ENCODE assay signal across 10 cellular contexts in genomic region chr10:101063548-101064414, GRCh38. TPM values are rescaled to one million over a fixed set of nuclear protein-coding genes. Genes with fewer than 3 reads are reported as not detected.
A peak's percentile ranks its signal among the peaks of the same experiment; 100 is the strongest.
DNase-seq lines count a peak whose midpoint lies in the region; ATAC-seq, FAIRE-seq and TF ChIP-seq lines count a peak whose summit lies in the region.
"Had no signal": no experiment of that assay in that cellular context is flagged by ENCODE, and none has a peak within 500 bp of the region (broad histone marks: within the 10 kb centered on the region; RNA-seq: fewer than 3 reads in every experiment).

No MANE protein-coding gene starts in this region.

- H3K27ac ChIP-seq in endothelial cell of umbilical vein (ENCODE audit: insufficient read depth, low read depth, low read length) (no peak overlapping the region), spleen (peak overlapping the region in 6 of 8 donors; percentile 9 to 98 (median 94)), ascending aorta (peak overlapping the region in 1 of 2 donors; percentile 98)

- peaks cover 54% of the 10 kb centered on the region for H3K4me1 ChIP-seq in endothelial cell of umbilical vein (ENCODE audit: control insufficient read depth, extremely low read depth, insufficient read depth, low read length)
- peaks cover 32 to 91% (median 78%) of the 10 kb centered on the region in 6 donors for H3K4me1 ChIP-seq in spleen
- H3K4me1 ChIP-seq in ascending aorta, result peaks cover 15 to 50% of the 10 kb centered on the region in 2 donors

- H2AFZ ChIP-seq in endothelial cell of umbilical vein (ENCODE audit: low read depth, low read length), result no peak overlapping the region

- POLR2A ChIA-PET in endothelial cell of umbilical vein (lab: Charles Lee), result no interaction called here

- CTCF ChIA-PET in endothelial cell of umbilical vein (lab: Charles Lee), result interaction anchor here (1.1 to 13.1 kb wide), 6 partner anchors 14 to 78 kb away, joined by 3 to 290 read pairs (median 12); no protein-coding TSS in a partner anchor

- no peaks in the 10 kb centered on the region for H3K79me2 ChIP-seq in endothelial cell of umbilical vein (ENCODE audit: control insufficient read depth, insufficient read depth, low read length)

- H3K36me3 ChIP-seq in endothelial cell of umbilical vein (ENCODE audit: control insufficient read depth in 2 of 2, extremely low read depth in 1 of 2, insufficient read depth in 2 of 2, low read length in 2 of 2) (no peaks in the 10 kb centered on the region), spleen (no peaks in the 10 kb centered on the region), ascending aorta (no peaks in the 10 kb centered on the region)
- H3K36me3 ChIP-seq: upper lobe of left lung had no signal

- no peak overlapping the region for H3K4me2 ChIP-seq in endothelial cell of umbilical vein (ENCODE audit: insufficient read depth, low read length)

- H3K4me3 ChIP-seq in NB4 (ENCODE audit: low read depth, low read length) (peak overlapping the region; percentile 97), endothelial cell of umbilical vein (replicated peaks in 1 of 3; ENCODE audit: insufficient read depth in 1 of 3, low read depth in 1 of 3, low read length in 3 of 3) (no peak overlapping the region), spleen (peak overlapping the region in 7 of 8 donors; percentile 57 to 87 (median 76)), ascending aorta (peak overlapping the region in 1 of 2 donors; percentile 79)

- intact Hi-C loops in endothelial cell of umbilical vein (cut with micrococcal nuclease) (no loop called here), spleen (cut with DNase I; ENCODE audit: low total_unique reads) (no loop called here), ascending aorta (cut with DNase I) (loop anchor here (5.0 to 10.0 kb wide), 3 partner anchors 151 to 991 kb away; partner anchors contain the start of genes ARMH3 and SLF2)

- TF ChIP-seq POLR2A in NB4 (IDR thresholded peaks at IDR 0.05; ENCODE audit: extremely low read depth, insufficient read length), result no peak
- TF ChIP-seq POLR2A in endothelial cell of umbilical vein (IDR thresholded peaks at IDR 0.05; ENCODE audit: low read depth, low read length), result no peak
- no peak for TF ChIP-seq POLR2A in spleen (IDR thresholded peaks at IDR 0.05)

- 19 to 35% (median 24%) methylated on average over 13 to 15 of the region's 15 CpGs for WGBS in spleen, 5 donors

- H3K27me3 ChIP-seq in endothelial cell of umbilical vein (ENCODE audit: control insufficient read depth in 2 of 2, insufficient read depth in 2 of 2, low read length in 2 of 2), result no peaks in the 10 kb centered on the region
- peaks cover 0 to 68% (median 33%) of the 10 kb centered on the region in 7 donors for H3K27me3 ChIP-seq in spleen (replicated peaks in 1 of 7)
- no peaks in the 10 kb centered on the region for H3K27me3 ChIP-seq in ascending aorta

- H4K20me1 ChIP-seq in endothelial cell of umbilical vein (replicated peaks; ENCODE audit: control insufficient read depth, extremely low read depth, insufficient read depth, low read length), result no peaks in the 10 kb centered on the region

- TF ChIP-seq CTCF in NB4 (IDR thresholded peaks at IDR 0.05; ENCODE audit: low read depth, low read length) (no peak), endothelial cell of umbilical vein (IDR thresholded peaks at IDR 0.05; ENCODE audit: extremely low read depth in 1 of 2, insufficient read depth in 1 of 2, low read depth in 1 of 2, low read length in 2 of 2) (no peak), spleen (IDR thresholded peaks at IDR 0.05 in 8 of 11, conservative IDR thresholded peaks at IDR 0.05 in 3 of 11) (no peak), ascending aorta (IDR thresholded peaks at IDR 0.05) (no peak)

- dilution Hi-C loops in endothelial cell of umbilical vein (cut with MboI; ENCODE audit: extremely low pct_ligation_motif_present, low sequenced_read_pairs), result no loop called here

- H3K9ac ChIP-seq in endothelial cell of umbilical vein (replicated peaks; ENCODE audit: extremely low read depth, insufficient read depth, low read length), result no peak overlapping the region

- H3K9me3 ChIP-seq in endothelial cell of umbilical vein (replicated peaks; ENCODE audit: control insufficient read depth, insufficient read depth, low read length) (no peaks in the 10 kb centered on the region), spleen (no peaks in the 10 kb centered on the region), ascending aorta (no peaks in the 10 kb centered on the region)
- H3K9me3 ChIP-seq: upper lobe of left lung had no signal

- DNase-seq in NCI-H82 (lab: John Stamatoyannopoulos, UW), result peak; percentile 72
- no peak for DNase-seq in NCI-H82 treated with DMSO at 0.1 percent for 48 hours (lab: John Stamatoyannopoulos, UW; ENCODE audit: unreplicated experiment)
- DNase-seq in NB4 (ENCODE audit: low read depth), result peak; percentile 91
- DNase-seq in endothelial cell of umbilical vein (ENCODE audit: low read depth, low spot score), result peak; percentile 20
- DNase-seq in spleen, result no peak
- DNase-seq in ascending aorta (ENCODE audit: low spot score in 2 of 2), result no peak
- DNase-seq: NCI-H524 had no signal

- no peaks in the 10 kb centered on the region for H3K9me1 ChIP-seq in endothelial cell of umbilical vein (replicated peaks; ENCODE audit: control insufficient read depth, extremely low read depth, insufficient read depth, low read length)

- ATAC-seq in HG03571 (IDR thresholded peaks at IDR 0.05; ENCODE audit: unreplicated experiment), result no peak
- ATAC-seq in HG03432 (IDR thresholded peaks at IDR 0.05; ENCODE audit: unreplicated experiment), result no peak

- no TSS peak for BruUV-seq in endothelial cell of umbilical vein (replicated peaks; lab: Mats Ljungman, UMichigan)

- FAIRE-seq in endothelial cell of umbilical vein (lab: Jason Lieb, UNC), result no peak

TF ChIP-seq in endothelial cell of umbilical vein, 7 proteins besides CTCF, POLR2A, EP300 and RAD21:
- TF ChIP-seq JUN (IDR thresholded peaks at IDR 0.05; ENCODE audit: borderline replicate concordance, insufficient read depth, insufficient read length, low read depth), result no peak
- no peak for TF ChIP-seq MAX (IDR thresholded peaks at IDR 0.05; ENCODE audit: insufficient read depth, insufficient read length)
- TF ChIP-seq GATA2 (IDR thresholded peaks at IDR 0.05; ENCODE audit: insufficient read depth, insufficient read length, low read depth, low read length), result no peak
- TF ChIP-seq MYC (IDR thresholded peaks at IDR 0.05; ENCODE audit: low read depth, low read length), result no peak

RNA-seq across cellular contexts. Expression of gene KAZALD1, which starts 2.0 kb away (rescaled TPM):
- total RNA-seq in endothelial cell of umbilical vein (2.9 and 3.3 TPM in 2 replicates), spleen (10 to 100 TPM; 15.1 to 67.3 (median 57.3) TPM), ascending aorta (5.7 TPM)
- polyA plus RNA-seq in endothelial cell of umbilical vein (3.0 TPM in 2 replicates), spleen (10 to 100 TPM; 11.6 to 32.5 (median 15.5) TPM)
- 2.0 and 2.7 TPM in 2 replicates for polyA plus RNA-seq in endothelial cell of umbilical vein (2011; cell fraction: cytosol; rRNA removed)
- polyA plus RNA-seq in endothelial cell of umbilical vein (2011; cell fraction: nucleus; rRNA removed), result 2.5 and 3.7 TPM in 2 replicates
- 0.44 and 0.63 TPM in 2 replicates for polyA plus RNA-seq in endothelial cell of umbilical vein (2012)
- 2.7 and 2.8 TPM in 2 replicates for polyA minus RNA-seq in endothelial cell of umbilical vein
- 27.1 TPM for polyA minus RNA-seq in endothelial cell of umbilical vein (2011; cell fraction: cytosol; rRNA and poly(A)+ RNA removed)
- 0.91 and 1.1 TPM in 2 replicates for polyA minus RNA-seq in endothelial cell of umbilical vein (2011; cell fraction: nucleus; rRNA and poly(A)+ RNA removed)

RNA-seq across cellular contexts. Expression of gene SFXN3, which starts 32.7 kb away (rescaled TPM):
- total RNA-seq in endothelial cell of umbilical vein, result 79.6 and 83.1 TPM in 2 replicates
- 117 and 125 TPM in 2 replicates for polyA plus RNA-seq in endothelial cell of umbilical vein
- 75.8 and 81.7 TPM in 2 replicates for polyA plus RNA-seq in endothelial cell of umbilical vein (2011; cell fraction: cytosol; rRNA removed)
- polyA plus RNA-seq in endothelial cell of umbilical vein (2011; cell fraction: nucleus; rRNA removed), result 327 and 344 TPM in 2 replicates
- 67.4 and 75.2 TPM in 2 replicates for polyA plus RNA-seq in endothelial cell of umbilical vein (2012)
- 177 and 187 TPM in 2 replicates for polyA minus RNA-seq in endothelial cell of umbilical vein
- polyA minus RNA-seq in endothelial cell of umbilical vein (2011; cell fraction: cytosol; rRNA and poly(A)+ RNA removed), result 82.2 TPM
- polyA minus RNA-seq in endothelial cell of umbilical vein (2011; cell fraction: nucleus; rRNA and poly(A)+ RNA removed), result 63.1 and 94.4 TPM in 2 replicates
- 10 to 100 TPM; 35.6 to 70.0 (median 44.3) TPM for total RNA-seq in spleen
- polyA plus RNA-seq in spleen, result 10 to 100 TPM in 2 of 3 donors, 1 to 10 TPM in 1; 7.9 to 16.6 (median 10.8) TPM
- 72.4 TPM for total RNA-seq in ascending aorta

RNA-seq across cellular contexts. Expression of gene PDZD7, which starts 32.9 kb away (rescaled TPM):
- total RNA-seq in endothelial cell of umbilical vein (0.55 and 1.6 TPM in 2 replicates), spleen (1 to 10 TPM in 5 of 7 donors, under 1 TPM in 2; 0.42 to 2.3 (median 1.6) TPM), ascending aorta (0.53 TPM)
- polyA plus RNA-seq in endothelial cell of umbilical vein (0.41 and 0.92 TPM in 2 replicates), spleen (under 1 TPM; 0.17 to 0.77 (median 0.30) TPM)
- 0.36 and 0.69 TPM in 2 replicates for polyA plus RNA-seq in endothelial cell of umbilical vein (2011; cell fraction: cytosol; rRNA removed)
- polyA plus RNA-seq in endothelial cell of umbilical vein (2011; cell fraction: nucleus; rRNA removed), result 1.3 and 1.7 TPM in 2 replicates
- 1.0 and 2.6 TPM in 2 replicates for polyA plus RNA-seq in endothelial cell of umbilical vein (2012)
- polyA minus RNA-seq in endothelial cell of umbilical vein, result 0.22 and 0.45 TPM in 2 replicates
- polyA minus RNA-seq in endothelial cell of umbilical vein (2011; cell fraction: cytosol; rRNA and poly(A)+ RNA removed), result 0.72 TPM
- polyA minus RNA-seq in endothelial cell of umbilical vein (2011; cell fraction: nucleus; rRNA and poly(A)+ RNA removed), result 0.14 TPM in 1 of 2 replicates, not detected in the other

Comparison
In these comparisons a context has a peak if more than half of its experiments do, and no peak if none do; other contexts are left out.
1. DNase-seq: peak in NCI-H82 (single experiment), NB4 (single experiment) and endothelial cell of umbilical vein (single experiment); none in NCI-H82 treated with DMSO at 0.1 percent for 48 hours (single experiment), spleen (single experiment) and ascending aorta (0 of 2).
2. H3K4me3 ChIP-seq: peak in NB4 (single experiment) and spleen (7 of 8); none in endothelial cell of umbilical vein (0 of 3).